In the genomic region with DNA sequence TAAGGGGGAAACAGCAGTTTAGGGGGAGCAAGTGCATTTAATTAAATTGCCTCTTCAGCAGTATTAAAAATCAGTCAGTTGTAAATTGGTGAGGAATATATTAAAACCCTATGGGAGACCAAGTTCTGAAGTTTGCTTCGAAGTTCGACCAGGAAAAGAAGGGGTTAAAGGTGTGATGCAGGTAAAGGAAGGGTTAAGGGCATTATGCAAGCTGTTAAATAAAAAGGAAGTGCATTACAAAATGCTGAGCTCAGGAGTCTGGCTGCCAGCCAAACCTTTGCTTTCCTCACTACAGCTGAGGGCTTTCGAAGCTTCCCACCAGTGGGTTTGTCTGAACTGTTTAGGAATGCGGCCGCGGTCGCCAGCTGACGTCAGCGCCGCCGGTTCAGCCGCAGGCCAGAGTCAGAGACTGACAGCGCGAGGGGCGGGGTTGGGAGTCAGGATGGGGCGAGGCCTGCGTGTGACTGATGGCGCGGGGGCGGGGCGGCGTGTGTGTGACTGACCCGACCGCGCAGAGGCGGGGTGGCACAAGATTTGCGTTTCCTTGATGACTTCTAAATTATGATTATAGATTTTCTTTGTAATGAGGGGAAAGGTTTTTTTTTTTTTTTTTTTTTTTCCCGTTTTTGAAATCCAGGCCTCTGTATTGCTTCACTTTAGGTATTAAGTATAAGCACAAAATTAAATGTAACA, we compare ENCODE assay signal across 8 cellular contexts.
DNase-seq lines count a peak whose midpoint lies in the region; ATAC-seq and TF ChIP-seq lines count a peak whose summit lies in the region.

No MANE protein-coding gene starts in this region.

- H3K79me2 ChIP-seq in Karpas-422 (ENCODE audit: low read length), result no peaks in the 10 kb centered on the region

- CTCF ChIA-PET in Panc1 (lab: Charles Lee), result no interaction called here

- intact Hi-C loops in Panc1 (cut with micrococcal nuclease; ENCODE audit: unreplicated experiment), result no loop called here

- peaks cover 56% of the 10 kb centered on the region for H4K20me1 ChIP-seq in Karpas-422 (ENCODE audit: insufficient read depth, low read depth, low read length)

- peak; percentile 100 for ATAC-seq in Panc1

- H3K9me3 ChIP-seq in Karpas-422 (ENCODE audit: low read length), result no peaks in the 10 kb centered on the region
- H3K9me3 ChIP-seq in Panc1 (ENCODE audit: control insufficient read depth, insufficient read depth, low read depth, low read length), result no peaks in the 10 kb centered on the region

- no peaks in the 10 kb centered on the region for H3K9me2 ChIP-seq in Karpas-422 (replicated peaks; ENCODE audit: insufficient read depth, low read length)

- H3K4me3 ChIP-seq in Karpas-422 (ENCODE audit: low read length), result peak overlapping the region; percentile 35; the same call in 1 of the 2 replicates
- H3K4me3 ChIP-seq in Panc1 (ENCODE audit: low read depth in 2 of 2, low read length in 2 of 2), result peak overlapping the region; percentile 43 to 55

- DNase-seq in DMS79 treated with DMSO at 0.1 percent for 48 hours (lab: John Stamatoyannopoulos, UW) (peak; percentile 81), GOT3 (lab: John Stamatoyannopoulos, UW) (peak; percentile 91), Karpas-422 (peak; percentile 94), Panc1 (ENCODE audit: low read depth, low spot score) (peak; percentile 95), erythroblast (lab: John Stamatoyannopoulos, UW) (peak; percentile 96 to 98), mucosa of gallbladder (ENCODE audit: low spot score) (peak; percentile 99)
- peak; percentile 98 for DNase-seq in activated T-cell treated with anti-CD3 and anti-CD28 coated beads, Interleukin-2, amount 50 U/mL, for 48 hours
- DNase-seq in stimulated activated CD8-positive, alpha-beta memory T cell treated with anti-CD3 and anti-CD28 coated beads, Interleukin-4, amount 100 ng/mL, for 1 hour (ENCODE audit: low read depth in 2 of 2, low spot score in 1 of 2), result peak; percentile 95

- H3K36me3 ChIP-seq in Karpas-422 (ENCODE audit: insufficient read depth, low read length) (no peaks in the 10 kb centered on the region), Panc1 (ENCODE audit: control insufficient read depth, insufficient read depth, low read length) (no peaks in the 10 kb centered on the region)

- TF ChIP-seq CTCF in Panc1 (IDR thresholded peaks at IDR 0.05), result no peak

- POLR2A ChIA-PET in Panc1 (lab: Charles Lee), result interaction anchor here (0.6 kb wide), 1 partner anchor 138 kb away, joined by 3 read pairs; no protein-coding TSS in a partner anchor

- H3K4me1 ChIP-seq in Karpas-422 (ENCODE audit: low read length), result peaks cover 17% of the 10 kb centered on the region
- peaks cover 19% of the 10 kb centered on the region; the same call in 1 of the 2 replicates for H3K4me1 ChIP-seq in Panc1 (ENCODE audit: control insufficient read depth, insufficient read depth, low read length)

- peak overlapping the region; percentile 62 for H3K4me2 ChIP-seq in Karpas-422 (ENCODE audit: low read depth, low read length, poor library complexity, severe bottlenecking)

- 0 out of 2 replicates have a peak, but pooled peaks cover 3% of the 10 kb centered on the region for H3K27me3 ChIP-seq in Karpas-422 (ENCODE audit: low read length)
- H3K27me3 ChIP-seq in Panc1 (ENCODE audit: control insufficient read depth, insufficient read depth, low read length), result no peaks in the 10 kb centered on the region

- in situ Hi-C loops in Panc1 (cut with HindIII; ENCODE audit: low pct_unique_long_range_greater_than_20kb, low sequenced_read_pairs), result no loop called here

- no peak for TF ChIP-seq POLR2A in erythroblast (IDR thresholded peaks at IDR 0.05; ENCODE audit: low read length)

- H3K27ac ChIP-seq in Karpas-422 (ENCODE audit: low read length) (no peak overlapping the region), Panc1 (ENCODE audit: low read length) (peak overlapping the region; percentile 86)

- H3K9ac ChIP-seq in Karpas-422 (ENCODE audit: low read length), result no peak overlapping the region

- no TSS peak for BruUV-seq in Panc1 (replicated peaks; lab: Mats Ljungman, UMichigan)

- no peak overlapping the region for H2AFZ ChIP-seq in Karpas-422 (ENCODE audit: low read length)
